8 cellular contexts compared by ENCODE assay signal in genomic region chr7:4849390-4849789, GRCh38. TPM values are rescaled to one million over a fixed set of nuclear protein-coding genes. Genes with fewer than 3 reads are reported as not detected.
A peak's percentile ranks its signal among the peaks of the same experiment; 100 is the strongest.
DNase-seq lines count a peak whose midpoint lies in the region; ATAC-seq and TF ChIP-seq lines count a peak whose summit lies in the region.

No MANE protein-coding gene starts in this region.

- DNase-seq in AML-193 (lab: John Stamatoyannopoulos, UW) (peak; percentile 2 to 40), NCI-H82 treated with DMSO at 0.1 percent for 48 hours (lab: John Stamatoyannopoulos, UW; ENCODE audit: unreplicated experiment) (peak; percentile 26), epithelial cell of esophagus (ENCODE audit: low read depth) (peak; percentile 11), prostate gland (ENCODE audit: low spot score) (peak; percentile 28), UCSD-AML1 (lab: John Stamatoyannopoulos, UW; ENCODE audit: unreplicated experiment) (no peak)

- H3K4me3 ChIP-seq in epithelial cell of esophagus (ENCODE audit: low read length) (no peak overlapping the region), prostate gland (no peak overlapping the region)

- ATAC-seq in HG02678 (IDR thresholded peaks at IDR 0.05; ENCODE audit: unreplicated experiment): no peak
- ATAC-seq in HG03175 (IDR thresholded peaks at IDR 0.05; ENCODE audit: unreplicated experiment): no peak

- TF ChIP-seq POLR2A in prostate gland (IDR thresholded peaks at IDR 0.05): no peak

- H3K9me3 ChIP-seq in prostate gland: no peaks in the 10 kb centered on the region

- H3K27me3 ChIP-seq in prostate gland (replicated peaks; ENCODE audit: insufficient read depth): no peaks in the 10 kb centered on the region

- H3K36me3 ChIP-seq in prostate gland: no peaks in the 10 kb centered on the region

- WGBS in prostate gland: 13% methylated on average over 4 of the region's 4 CpGs

- no peak overlapping the region for H3K27ac ChIP-seq in prostate gland

- no peaks in the 10 kb centered on the region for H3K4me1 ChIP-seq in prostate gland (replicated peaks)

- intact Hi-C loops in prostate gland (cut with DNase I): no loop called here

- peak; percentile 20; the same call in 1 of the 2 replicates for TF ChIP-seq CTCF in GM12874 (IDR thresholded peaks at IDR 0.05; ENCODE audit: insufficient read depth, low read depth, low read length)
- peak; percentile 19 for TF ChIP-seq CTCF in epithelial cell of esophagus (IDR thresholded peaks at IDR 0.05; ENCODE audit: insufficient read depth, low read depth, low read length, missing control alignments)
- TF ChIP-seq CTCF in prostate gland (IDR thresholded peaks at IDR 0.05): peak in 3 of 4 experiments; percentile 16 to 43 (median 41)

RNA-seq across cellular contexts. Expression of gene PAPOLB, which starts 12.4 kb away (rescaled TPM):
- total RNA-seq in prostate gland: 1 to 10 TPM in 1 of 2 donors, not detected in 1; 4.7 TPM

RNA-seq across cellular contexts. Expression of gene RADIL, which starts 34.1 kb away (rescaled TPM):
- 10 to 100 TPM in 1 of 2 donors, 1 to 10 TPM in 1; 1.8 to 12.0 TPM for total RNA-seq in prostate gland
